Comparison of ENCODE assay signal across 7 cellular contexts in genomic region chr9:13274901-13275641, GRCh38. TPM values are rescaled to one million over a fixed set of nuclear protein-coding genes. Genes with fewer than 3 reads are reported as not detected.
A peak's percentile ranks its signal among the peaks of the same experiment; 100 is the strongest.
DNase-seq lines count a peak whose midpoint lies in the region; ATAC-seq and TF ChIP-seq lines count a peak whose summit lies in the region.

No MANE protein-coding gene starts in this region.

- no peak overlapping the region for H3K4me3 ChIP-seq in foreskin fibroblast (ENCODE audit: low read depth in 1 of 2, low read length in 2 of 2)

- TF ChIP-seq CTCF in foreskin fibroblast (IDR thresholded peaks at IDR 0.05; ENCODE audit: low read depth, low read length), result no peak

- ATAC-seq in SK-N-SH treated with all-trans-retinoic acid at 6 μM for 48 hours (peak; percentile 68), HG03520 (IDR thresholded peaks at IDR 0.05; ENCODE audit: unreplicated experiment) (no peak), HG02623 (IDR thresholded peaks at IDR 0.05; ENCODE audit: unreplicated experiment) (no peak)

- peak; percentile 17 for DNase-seq in H4 (ENCODE audit: low spot score)
- peak; percentile 38 to 61 for DNase-seq in foreskin fibroblast
- DNase-seq in stromal cell of bone marrow (ENCODE audit: low read depth), result peak; percentile 21
- no peak for DNase-seq in germinal center (ENCODE audit: low spot score)

TF ChIP-seq in SK-N-SH treated with all-trans-retinoic acid at 6 μM for 48 hours, 23 proteins besides CTCF, POLR2A, EP300 and RAD21:
- TF ChIP-seq CREB5 (CRISPR knock-in tag; IDR thresholded peaks at IDR 0.05; ENCODE audit: low read depth) (no peak), RARB (CRISPR knock-in tag; IDR thresholded peaks at IDR 0.05) (no peak), TSHZ2 (CRISPR knock-in tag; IDR thresholded peaks at IDR 0.05) (peak; percentile 44; the same call in 1 of the 2 replicates), ISL1 (CRISPR knock-in tag; IDR thresholded peaks at IDR 0.05) (peak; percentile 79), ZNF70 (CRISPR knock-in tag; IDR thresholded peaks at IDR 0.05) (no peak), ZNF565 (CRISPR knock-in tag; conservative IDR thresholded peaks at IDR 0.05; ENCODE audit: low read depth) (no peak), SNAI2 (CRISPR knock-in tag; IDR thresholded peaks at IDR 0.05) (no peak), ESRRG (CRISPR knock-in tag; IDR thresholded peaks at IDR 0.05) (no peak), ZC3H10 (CRISPR knock-in tag; IDR thresholded peaks at IDR 0.05) (no peak), PATZ1 (CRISPR knock-in tag; IDR thresholded peaks at IDR 0.05; ENCODE audit: borderline replicate concordance) (no peak), GLIS3 (CRISPR knock-in tag; IDR thresholded peaks at IDR 0.05) (0 out of 2 replicates have a peak, but pooled peaks have one; percentile 36), TOX (CRISPR knock-in tag; IDR thresholded peaks at IDR 0.05; ENCODE audit: borderline replicate concordance) (no peak), ARNTL (CRISPR knock-in tag; IDR thresholded peaks at IDR 0.05; ENCODE audit: borderline replicate concordance, low read depth) (no peak), OSR1 (CRISPR knock-in tag; IDR thresholded peaks at IDR 0.05) (no peak), POU6F1 (CRISPR knock-in tag; IDR thresholded peaks at IDR 0.05; ENCODE audit: borderline replicate concordance, low read depth) (no peak), TCF4 (CRISPR knock-in tag; IDR thresholded peaks at IDR 0.05; ENCODE audit: borderline replicate concordance) (no peak)
TF ChIP-seq in SK-N-SH treated with all-trans-retinoic acid at 6 μM for 48 hours: peak in this region for 3.

RNA-seq across cellular contexts. Expression of gene MPDZ, which starts 4.4 kb away (rescaled TPM):
- total RNA-seq in H4 (2014; rRNA removed; shearing (Covaris generic)), result 13.4 and 14.2 TPM in 2 replicates
